In genomic region chr3:187210555-187211327, GRCh38 we compare ENCODE assay signal across 10 cellular contexts. TPM values are rescaled to one million over a fixed set of nuclear protein-coding genes. Genes with fewer than 3 reads are reported as not detected.
DNase-seq lines count a peak whose midpoint lies in the region; ATAC-seq, FAIRE-seq and TF ChIP-seq lines count a peak whose summit lies in the region.
"Had no signal": no experiment of that assay in that cellular context is flagged by ENCODE, and none has a peak within 500 bp of the region (broad histone marks: within the 10 kb centered on the region; RNA-seq: fewer than 3 reads in every experiment).

No MANE protein-coding gene starts in this region.

- H3K9ac ChIP-seq in endodermal cell (ENCODE audit: extremely low read depth, low read length, poor library complexity, severe bottlenecking): no peak overlapping the region
- H3K9ac ChIP-seq: SK-N-SH had no signal

- peak; percentile 66 for ATAC-seq in GM18520 (IDR thresholded peaks at IDR 0.05; ENCODE audit: unreplicated experiment)
- ATAC-seq in HG03108 (IDR thresholded peaks at IDR 0.05; ENCODE audit: unreplicated experiment): peak; percentile 70
- ATAC-seq in pancreas: peak in 3 of 4 donors; percentile 54 to 73 (median 68)

- H3K9me3 Mint-ChIP-seq in endodermal cell: peaks cover 27% of the 10 kb centered on the region

- H3K4me3 Mint-ChIP-seq in endodermal cell: no peak overlapping the region

- DNase-seq in endodermal cell (peak; percentile 54), pancreas (no peak), T-helper 9 cell (no peak), posterior vena cava (ENCODE audit: low spot score) (no peak), NCI-H526 (lab: John Stamatoyannopoulos, UW) (no peak), ureter (ENCODE audit: low spot score) (no peak)
- DNase-seq: SK-N-SH; stimulated activated CD4-positive, alpha-beta T cell treated with anti-CD3 and anti-CD28 coated beads, Interleukin-4, amount 100 ng/mL, for 1 hour had no signal

- FAIRE-seq in pancreas (lab: Jason Lieb, UNC): peak; percentile 76

- H3K4me3 ChIP-seq in endodermal cell (ENCODE audit: low read length) (peak overlapping the region; percentile 5), pancreas (no peak overlapping the region)

- no peak for TF ChIP-seq CTCF in endodermal cell (conservative IDR thresholded peaks at IDR 0.05)
- no peak for TF ChIP-seq CTCF in pancreas (IDR thresholded peaks at IDR 0.05)

- intact Hi-C loops in pancreas (cut with DNase I): no loop called here
- intact Hi-C loops in posterior vena cava (cut with DNase I): no loop called here

- peaks cover 2% of the 10 kb centered on the region for H3K27me3 Mint-ChIP-seq in endodermal cell (ENCODE audit: insufficient read depth)

- H3K27ac ChIP-seq in endodermal cell (ENCODE audit: low read depth, low read length) (no peak overlapping the region), pancreas (no peak overlapping the region)

- H3K27me3 ChIP-seq in endodermal cell (ENCODE audit: control insufficient read depth, insufficient read depth, low read length, poor library complexity, severe bottlenecking): no peaks in the 10 kb centered on the region
- no peaks in the 10 kb centered on the region for H3K27me3 ChIP-seq in pancreas

- peak overlapping the region; percentile 48 for H3K27ac Mint-ChIP-seq in endodermal cell

- H3K9me3 ChIP-seq in endodermal cell (ENCODE audit: control insufficient read depth, low read length) (peaks cover 37% of the 10 kb centered on the region), pancreas (no peaks in the 10 kb centered on the region)
- H3K9me3 ChIP-seq: SK-N-SH had no signal

- H3K4me1 ChIP-seq in endodermal cell (ENCODE audit: control insufficient read depth, insufficient read depth, low read length): peaks cover 9% of the 10 kb centered on the region
- H3K4me1 ChIP-seq in pancreas: peaks cover 0 to 9% (median 0%) of the 10 kb centered on the region in 3 donors

- H3K4me1 Mint-ChIP-seq in endodermal cell: peaks cover 27% of the 10 kb centered on the region

- H3K36me3 Mint-ChIP-seq in endodermal cell (ENCODE audit: low read depth): peaks cover 2% of the 10 kb centered on the region

- H3K36me3 ChIP-seq in endodermal cell (ENCODE audit: control insufficient read depth, insufficient read depth, low read length) (no peaks in the 10 kb centered on the region), pancreas (no peaks in the 10 kb centered on the region)

- 45 to 67% methylated on average over 1 to 4 of the region's 5 CpGs for WGBS in endodermal cell (ENCODE audit: insufficient coverage in 1 of 2, insufficient read length in 1 of 2), 2 experiments
- 25 to 28% methylated on average over 5 of the region's 5 CpGs for WGBS in pancreas, 2 donors

RNA-seq across cellular contexts. Expression of gene RTP1, which starts 13.5 kb away (rescaled TPM):
- total RNA-seq in endodermal cell (under 1 TPM in 1 of 2 donors, not detected in 1; 0.88 TPM), pancreas (not detected), posterior vena cava (not detected), ureter (not detected)
- 0.28 TPM for polyA plus RNA-seq in endodermal cell (2013, experiment 1 of 2)
- polyA plus RNA-seq in endodermal cell (2013, experiment 2 of 2): 0.12 TPM
- not detected for polyA plus RNA-seq in pancreas
- polyA plus RNA-seq: SK-N-SH had no signal
